10 cellular contexts compared by ENCODE assay signal in genomic region chr11:131914299-131914902, GRCh38.
A peak's percentile ranks its signal among the peaks of the same experiment; 100 is the strongest.
DNase-seq lines count a peak whose midpoint lies in the region; ATAC-seq, FAIRE-seq and TF ChIP-seq lines count a peak whose summit lies in the region.
"Had no signal": no experiment of that assay in that cellular context is flagged by ENCODE, and none has a peak within 500 bp of the region (broad histone marks: within the 10 kb centered on the region; RNA-seq: fewer than 3 reads in every experiment).

No MANE protein-coding gene starts in this region.

- H3K4me2 ChIP-seq in neural cell (ENCODE audit: low read length): peak overlapping the region; percentile 14

- DNase-seq in G401 (ENCODE audit: low spot score): peak; percentile 72
- DNase-seq in HTR-8/SVneo (ENCODE audit: insufficient read length, low spot score): peak; percentile 6
- peak; percentile 33 for DNase-seq in dedifferentiated amniotic fluid mesenchymal stem cell (ENCODE audit: extremely low spot score)
- DNase-seq in activated naive CD4-positive, alpha-beta T cell treated with anti-CD3 and anti-CD28 coated beads, Interleukin-2, amount 50 U/mL, for 16 hours: no peak
- DNase-seq in activated T-cell treated with anti-CD3 and anti-CD28 coated beads for 4 hours: no peak
- DNase-seq in upper lobe of left lung: no peak
- DNase-seq: stimulated activated naive CD8-positive, alpha-beta T cell treated with anti-CD3 and anti-CD28 coated beads, Interleukin-15, amount 100 ng/mL, for 72 hours had no signal

- TF ChIP-seq EP300 in neural cell (conservative IDR thresholded peaks at IDR 0.05; ENCODE audit: poor library complexity, severe bottlenecking): no peak
- TF ChIP-seq EP300 in upper lobe of left lung (IDR thresholded peaks at IDR 0.05): no peak

- FAIRE-seq in HTR-8/SVneo (lab: Jason Lieb, UNC): no peak

- peaks cover 7% of the 10 kb centered on the region for H3F3A ChIP-seq in neural cell (ENCODE audit: insufficient read depth, low read length, poor library complexity, severe bottlenecking)

- ATAC-seq in upper lobe of left lung (ENCODE audit: low FRiP score in 2 of 2) (no peak), GM18868 (IDR thresholded peaks at IDR 0.05; ENCODE audit: unreplicated experiment) (no peak)
- ATAC-seq: activated CD4-positive, CD25-positive, alpha-beta regulatory T cell treated with anti-CD3 and anti-CD28 coated beads, Interleukin-2, amount 50 U/mL, for 24 hours; stimulated activated naive CD8-positive, alpha-beta T cell treated with anti-CD3 and anti-CD28 coated beads, Interleukin-15, amount 100 ng/mL, for 72 hours had no signal

- no peaks in the 10 kb centered on the region for H4K20me1 ChIP-seq in neural cell (ENCODE audit: insufficient read depth)

- no peaks in the 10 kb centered on the region for H3K9me2 ChIP-seq in neural cell (ENCODE audit: insufficient read depth, low read length)

- no peak overlapping the region for H2AFZ ChIP-seq in neural cell (ENCODE audit: low read depth, low read length)

- H3K9me3 ChIP-seq in neural cell (ENCODE audit: low read length) (no peaks in the 10 kb centered on the region), upper lobe of left lung (no peaks in the 10 kb centered on the region)

- H3K9ac ChIP-seq in neural cell (ENCODE audit: low read length): no peak overlapping the region

- H3K4me3 ChIP-seq in neural cell (ENCODE audit: low read length) (peak overlapping the region; percentile 91), upper lobe of left lung (no peak overlapping the region)

- H3K79me2 ChIP-seq in neural cell (replicated peaks; ENCODE audit: insufficient read depth, low read length): peaks cover 33% of the 10 kb centered on the region

- TF ChIP-seq POLR2A in upper lobe of left lung (IDR thresholded peaks at IDR 0.05): no peak

- WGBS in upper lobe of left lung, 2 donors: 64 to 65% methylated on average over 4 of the region's 4 CpGs

- H3K4me1 ChIP-seq in upper lobe of left lung: peaks cover 0 to 14% (median 3%) of the 10 kb centered on the region in 4 donors

- no peak overlapping the region for H3K27ac ChIP-seq in neural cell (ENCODE audit: low read length)
- no peak overlapping the region for H3K27ac ChIP-seq in upper lobe of left lung

- no peaks in the 10 kb centered on the region for H3K27me3 ChIP-seq in neural cell (ENCODE audit: insufficient read depth, low read depth, low read length)
- peaks cover 0 to 17% (median 3%) of the 10 kb centered on the region in 4 donors for H3K27me3 ChIP-seq in upper lobe of left lung

- in situ Hi-C loops in G401 (cut with HindIII; ENCODE audit: low sequenced_read_pairs): no loop called here

- peak; percentile 69 for TF ChIP-seq RAD21 in neural cell (conservative IDR thresholded peaks at IDR 0.05)

- TF ChIP-seq CTCF in neural cell (IDR thresholded peaks at IDR 0.05; ENCODE audit: poor library complexity, severe bottlenecking) (peak; percentile 68), upper lobe of left lung (IDR thresholded peaks at IDR 0.05) (peak in 1 of 6 experiments; percentile 13)

- no peaks in the 10 kb centered on the region for H3K36me3 ChIP-seq in neural cell (ENCODE audit: insufficient read depth, low read length)
- H3K36me3 ChIP-seq in upper lobe of left lung: no peaks in the 10 kb centered on the region

TF ChIP-seq in neural cell, 6 proteins besides CTCF, POLR2A, EP300 and RAD21:
- TF ChIP-seq SMC3 (conservative IDR thresholded peaks at IDR 0.05; ENCODE audit: poor library complexity) (peak; percentile 77), MXI1 (conservative IDR thresholded peaks at IDR 0.05; ENCODE audit: poor library complexity, severe bottlenecking) (no peak)

Comparison
In these comparisons a context has a peak if more than half of its experiments do, and no peak if none do; other contexts are left out.
1. DNase-seq: peak in G401 (single experiment), HTR-8/SVneo (single experiment) and dedifferentiated amniotic fluid mesenchymal stem cell (single experiment); none in activated naive CD4-positive, alpha-beta T cell treated with anti-CD3 and anti-CD28 coated beads, Interleukin-2, amount 50 U/mL, for 16 hours (single experiment), activated T-cell treated with anti-CD3 and anti-CD28 coated beads for 4 hours (single experiment) and upper lobe of left lung (0 of 2).